Comparison of ENCODE assay signal across 1 cellular context in genomic region chr7:98730331-98730730, GRCh38.
TF ChIP-seq lines count a peak whose summit lies in the region.

No MANE protein-coding gene starts in this region.

TF ChIP-seq in WTC11, 78 proteins besides CTCF, POLR2A, EP300 and RAD21 (continued from another document):
- no peak for TF ChIP-seq ZNF532 (CRISPR knock-in tag; IDR thresholded peaks at IDR 0.05; ENCODE audit: borderline replicate concordance)
- no peak for TF ChIP-seq TP53 (CRISPR knock-in tag; IDR thresholded peaks at IDR 0.05)
- no peak for TF ChIP-seq AFF4 (CRISPR knock-in tag; IDR thresholded peaks at IDR 0.05; ENCODE audit: borderline replicate concordance)
